9 cellular contexts compared by ENCODE assay signal in genomic region chr15:66619152-66619903, GRCh38. TPM values are rescaled to one million over a fixed set of nuclear protein-coding genes. Genes with fewer than 3 reads are reported as not detected.
DNase-seq lines count a peak whose midpoint lies in the region; ATAC-seq and TF ChIP-seq lines count a peak whose summit lies in the region.
"Had no signal": no experiment of that assay in that cellular context is flagged by ENCODE, and none has a peak within 500 bp of the region (broad histone marks: within the 10 kb centered on the region; RNA-seq: fewer than 3 reads in every experiment).

No MANE protein-coding gene starts in this region.

- H3K27ac Mint-ChIP-seq in CD8-positive, alpha-beta T cell: no peak overlapping the region
- H3K27ac Mint-ChIP-seq in activated naive CD8-positive, alpha-beta T cell treated with anti-CD3 and anti-CD28 coated beads, Interleukin-2, amount 50 U/mL, for 24 hours: no peak overlapping the region
- no peak overlapping the region for H3K27ac Mint-ChIP-seq in progenitor cell of endocrine pancreas

- no peak overlapping the region for H3K4me3 Mint-ChIP-seq in CD8-positive, alpha-beta T cell
- H3K4me3 Mint-ChIP-seq in activated naive CD8-positive, alpha-beta T cell treated with anti-CD3 and anti-CD28 coated beads, Interleukin-2, amount 50 U/mL, for 24 hours: no peak overlapping the region
- no peak overlapping the region for H3K4me3 Mint-ChIP-seq in progenitor cell of endocrine pancreas (ENCODE audit: low read depth)

- no peak overlapping the region for H3K27ac ChIP-seq in CD8-positive, alpha-beta T cell (ENCODE audit: low read depth, low read length)
- H3K27ac ChIP-seq in heart right ventricle: peak overlapping the region; percentile 2 to 91 (median 70)

- H3K9me3 ChIP-seq in CD8-positive, alpha-beta T cell (ENCODE audit: low read length): no peaks in the 10 kb centered on the region
- no peaks in the 10 kb centered on the region for H3K9me3 ChIP-seq in HAP-1
- H3K9me3 ChIP-seq in heart right ventricle: no peaks in the 10 kb centered on the region

- TF ChIP-seq CTCF in CD8-positive, alpha-beta T cell (IDR thresholded peaks at IDR 0.05): peak; percentile 52
- peak; percentile 88 to 94 (median 93) for TF ChIP-seq CTCF in heart right ventricle (IDR thresholded peaks at IDR 0.05)
- TF ChIP-seq CTCF in progenitor cell of endocrine pancreas (IDR thresholded peaks at IDR 0.05; ENCODE audit: unreplicated experiment): peak; percentile 91

- in situ Hi-C loops in HAP-1 (cut with MboI; ENCODE audit: low sequenced_read_pairs): no loop called here

- H3K4me1 ChIP-seq in CD8-positive, alpha-beta T cell (ENCODE audit: insufficient read depth, low read length): no peaks in the 10 kb centered on the region
- H3K4me1 ChIP-seq in HAP-1 (peaks cover 29% of the 10 kb centered on the region), heart right ventricle (peaks cover 9 to 76% (median 49%) of the 10 kb centered on the region in 9 donors)

- peaks cover 14% of the 10 kb centered on the region for H3K27me3 Mint-ChIP-seq in CD8-positive, alpha-beta T cell (ENCODE audit: low read depth)
- H3K27me3 Mint-ChIP-seq in activated naive CD8-positive, alpha-beta T cell treated with anti-CD3 and anti-CD28 coated beads, Interleukin-2, amount 50 U/mL, for 24 hours: peaks cover 29% of the 10 kb centered on the region
- peaks cover 6% of the 10 kb centered on the region for H3K27me3 Mint-ChIP-seq in progenitor cell of endocrine pancreas

- no peaks in the 10 kb centered on the region for H3K9me3 Mint-ChIP-seq in CD8-positive, alpha-beta T cell
- no peaks in the 10 kb centered on the region for H3K9me3 Mint-ChIP-seq in activated naive CD8-positive, alpha-beta T cell treated with anti-CD3 and anti-CD28 coated beads, Interleukin-2, amount 50 U/mL, for 24 hours
- no peaks in the 10 kb centered on the region for H3K9me3 Mint-ChIP-seq in progenitor cell of endocrine pancreas (ENCODE audit: low read depth)

- CTCF ChIA-PET in CD8-positive, alpha-beta T cell (lab: Charles Lee): interaction anchor here (0.7 to 8.2 kb wide), 27 partner anchors 8 to 255 kb away, joined by 3 to 98 read pairs (median 4); partner anchors contain the start of gene SMAD6

- intact Hi-C loops in CD8-positive, alpha-beta T cell (cut with DNase I, micrococcal nuclease): loop anchor here in 1 of 2 experiments (1.0 kb wide), 1 partner anchor 155 kb away; no protein-coding TSS in a partner anchor
- intact Hi-C loops in heart right ventricle (cut with DNase I): loop anchor here (1.0 to 10.0 kb wide), 14 partner anchors 43 to 238 kb away; partner anchors contain the start of gene SMAD6 (in 1 of the 10)

- 28 to 29% methylated on average over 17 of the region's 17 CpGs for WGBS in heart right ventricle, 2 donors

- no peak for ATAC-seq in CD8-positive, alpha-beta T cell
- peak; percentile 62 for ATAC-seq in activated naive CD8-positive, alpha-beta T cell treated with anti-CD3 and anti-CD28 coated beads, Interleukin-2, amount 50 U/mL, for 24 hours
- ATAC-seq in heart right ventricle (peak; percentile 51 to 79 (median 67)), GM19397 (IDR thresholded peaks at IDR 0.05; ENCODE audit: unreplicated experiment) (no peak), HG03354 (IDR thresholded peaks at IDR 0.05; ENCODE audit: poor library complexity, severe bottlenecking, unreplicated experiment) (no peak)

- peaks cover 4% of the 10 kb centered on the region for H3K4me1 Mint-ChIP-seq in CD8-positive, alpha-beta T cell (ENCODE audit: low read depth)
- no peaks in the 10 kb centered on the region for H3K4me1 Mint-ChIP-seq in activated naive CD8-positive, alpha-beta T cell treated with anti-CD3 and anti-CD28 coated beads, Interleukin-2, amount 50 U/mL, for 24 hours
- peaks cover 11% of the 10 kb centered on the region for H3K4me1 Mint-ChIP-seq in progenitor cell of endocrine pancreas (ENCODE audit: low read depth)

- DNase-seq in CD8-positive, alpha-beta T cell: peak in 4 of 7 experiments; percentile 20 to 57 (median 23)
- DNase-seq in HAP-1 (ENCODE audit: low spot score in 2 of 2) (peak; percentile 92 to 94), RPMI7951 (ENCODE audit: low read depth) (peak; percentile 73), heart right ventricle (peak; percentile 76 to 78), progenitor cell of endocrine pancreas (ENCODE audit: low spot score, unreplicated experiment) (peak; percentile 74)
- DNase-seq in activated naive CD8-positive, alpha-beta T cell treated with anti-CD3 and anti-CD28 coated beads, Interleukin-2, amount 50 U/mL, for 24 hours: peak; percentile 58

- no peaks in the 10 kb centered on the region for H3K36me3 Mint-ChIP-seq in CD8-positive, alpha-beta T cell
- no peaks in the 10 kb centered on the region for H3K36me3 Mint-ChIP-seq in activated naive CD8-positive, alpha-beta T cell treated with anti-CD3 and anti-CD28 coated beads, Interleukin-2, amount 50 U/mL, for 24 hours (ENCODE audit: low read depth)
- no peaks in the 10 kb centered on the region for H3K36me3 Mint-ChIP-seq in progenitor cell of endocrine pancreas (ENCODE audit: insufficient read depth)

- no peaks in the 10 kb centered on the region for H3K36me3 ChIP-seq in CD8-positive, alpha-beta T cell (ENCODE audit: insufficient read depth, low read length)
- H3K36me3 ChIP-seq in HAP-1 (replicated peaks): no peaks in the 10 kb centered on the region
- H3K36me3 ChIP-seq in heart right ventricle: no peaks in the 10 kb centered on the region

- POLR2A ChIA-PET in CD8-positive, alpha-beta T cell (lab: Charles Lee): no interaction called here

- no peak overlapping the region for H3K4me3 ChIP-seq in CD8-positive, alpha-beta T cell (ENCODE audit: low read depth, low read length)
- no peak overlapping the region for H3K4me3 ChIP-seq in HAP-1
- no peak overlapping the region for H3K4me3 ChIP-seq in heart right ventricle

- H3K27me3 ChIP-seq in CD8-positive, alpha-beta T cell (ENCODE audit: insufficient read depth, low read length): no peaks in the 10 kb centered on the region
- H3K27me3 ChIP-seq in HAP-1 (ENCODE audit: low read depth) (no peaks in the 10 kb centered on the region), heart right ventricle (peaks cover 0 to 12% (median 0%) of the 10 kb centered on the region in 7 donors)

RNA-seq across cellular contexts. Expression of gene LCTL, which starts 53.5 kb away (rescaled TPM):
- total RNA-seq in CD8-positive, alpha-beta T cell: not detected
- 2.2 and 2.8 TPM in 2 replicates for total RNA-seq in RPMI7951 (2014; rRNA removed; shearing (Covaris generic))
- total RNA-seq in heart right ventricle (under 1 TPM in 1 of 10 donors, not detected in 9; 0.16 TPM), progenitor cell of endocrine pancreas (1.5 and 1.8 TPM in 2 replicates)
- not detected for polyA plus RNA-seq in heart right ventricle
- total RNA-seq: urinary bladder had no signal
- polyA plus RNA-seq: urinary bladder had no signal

Comparison
In these comparisons a context has a peak if more than half of its experiments do, and no peak if none do; other contexts are left out.
1. ATAC-seq: peak in activated naive CD8-positive, alpha-beta T cell treated with anti-CD3 and anti-CD28 coated beads, Interleukin-2, amount 50 U/mL, for 24 hours (single experiment) and heart right ventricle (8 of 8); none in CD8-positive, alpha-beta T cell (single experiment), GM19397 (single experiment) and HG03354 (single experiment).
2. DNase-seq: peak in every context shown above with its lines; median percentile 93 in HAP-1; 77 in heart right ventricle; 74 in progenitor cell of endocrine pancreas; 73 in RPMI7951; 58 in activated naive CD8-positive, alpha-beta T cell treated with anti-CD3 and anti-CD28 coated beads, Interleukin-2, amount 50 U/mL, for 24 hours; 23 in CD8-positive, alpha-beta T cell.
3. Peak in every context shown above with its lines, with median percentiles within 50 percentile points of each other: CTCF ChIP-seq.